Comparison of ENCODE assay signal across 21 cellular contexts in the genomic region with DNA sequence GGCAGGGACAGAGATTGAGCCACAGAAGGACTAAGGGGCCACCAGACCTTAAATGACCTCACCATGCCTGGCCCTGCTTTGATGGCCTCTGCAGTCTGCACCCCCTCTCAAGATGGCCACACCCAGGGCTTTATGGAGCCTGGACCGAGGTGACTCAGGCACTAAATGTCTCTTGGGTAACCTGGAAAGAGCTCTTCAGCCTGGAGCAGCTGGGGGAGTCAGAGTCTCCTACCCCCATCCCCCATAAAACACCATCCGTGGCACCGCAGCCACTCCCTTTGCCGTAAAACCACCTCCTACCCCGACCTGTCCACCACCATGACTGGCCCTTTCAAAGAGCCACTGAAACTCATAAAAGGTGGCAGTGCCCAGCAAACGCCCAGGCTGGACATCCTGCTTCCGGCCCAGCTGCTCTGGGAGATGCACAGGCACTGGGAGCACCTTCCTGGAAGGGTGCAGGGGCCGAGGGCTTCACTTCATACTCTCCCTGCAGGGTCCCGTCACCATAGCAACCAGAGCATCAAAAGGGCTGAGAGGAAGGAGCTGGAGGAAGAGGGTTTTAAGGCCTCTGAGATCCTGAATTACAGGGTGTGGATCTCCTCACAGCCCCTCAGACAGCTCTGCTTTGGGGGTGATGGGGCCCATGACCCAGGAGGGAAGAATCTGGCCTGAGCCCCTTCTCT. TPM values are rescaled to one million over a fixed set of nuclear protein-coding genes. Genes with fewer than 3 reads are reported as not detected.
A peak's percentile ranks its signal among the peaks of the same experiment; 100 is the strongest.
DNase-seq lines count a peak whose midpoint lies in the region; ATAC-seq, FAIRE-seq and TF ChIP-seq lines count a peak whose summit lies in the region.
"Had no signal": no experiment of that assay in that cellular context is flagged by ENCODE, and none has a peak within 500 bp of the region (broad histone marks: within the 10 kb centered on the region; RNA-seq: fewer than 3 reads in every experiment).

No MANE protein-coding gene starts in this region.

- no peak overlapping the region for H2AFZ ChIP-seq in GM23338
- no peak overlapping the region for H2AFZ ChIP-seq in K562 (ENCODE audit: low read depth, low read length)

- H3K27me3 ChIP-seq in GM23338 (ENCODE audit: insufficient read depth) (no peaks in the 10 kb centered on the region), K562 (ENCODE audit: control insufficient read depth in 2 of 2, insufficient read depth in 2 of 2, low read length in 2 of 2) (peaks cover 5 to 11% of the 10 kb centered on the region in 2 experiments; a peak in 2 of 5 replicates), lung (ENCODE audit: control insufficient read depth, insufficient read depth) (no peaks in the 10 kb centered on the region), spleen (replicated peaks in 1 of 7) (peaks cover 0 to 9% (median 0%) of the 10 kb centered on the region in 7 donors)
- H3K27me3 ChIP-seq: breast epithelium, neutrophil had no signal

- TF ChIP-seq POLR2A in K562 (conservative IDR thresholded peaks at IDR 0.05) (no peak), spleen (IDR thresholded peaks at IDR 0.05) (no peak)

- no peaks in the 10 kb centered on the region; the same call in 2 of the 3 replicates for H3K36me3 Mint-ChIP-seq in GM23338 (ENCODE audit: low read depth)

- H4K20me1 ChIP-seq in GM23338 (replicated peaks; ENCODE audit: insufficient read depth) (no peaks in the 10 kb centered on the region), K562 (replicated peaks; ENCODE audit: control insufficient read depth, insufficient read depth, low read length) (no peaks in the 10 kb centered on the region)

- ATAC-seq in GM23338, result no peak
- peak; percentile 66 for ATAC-seq in K562
- peak; percentile 5 for ATAC-seq in lung (ENCODE audit: insufficient read depth, low FRiP score)
- no peak for ATAC-seq in HG03039 (IDR thresholded peaks at IDR 0.05; ENCODE audit: unreplicated experiment)
- ATAC-seq: heart right ventricle had no signal

- in situ Hi-C loops in K562 (cut with MboI), result no loop called here

- no peak overlapping the region for H3K4me3 Mint-ChIP-seq in GM23338
- H3K4me3 Mint-ChIP-seq: activated CD4-positive, alpha-beta memory T cell treated with anti-CD3 and anti-CD28 coated beads, Interleukin-2, amount 10 ng/mL, durations not matched to agents 7 days and 5 days had no signal

- TF ChIP-seq CTCF in GM23338 (conservative IDR thresholded peaks at IDR 0.05; ENCODE audit: low read depth in 2 of 2), result no peak
- TF ChIP-seq CTCF in K562 (IDR thresholded peaks at IDR 0.05 in 2 of 3, conservative IDR thresholded peaks at IDR 0.05 in 1 of 3; ENCODE audit: insufficient read depth in 2 of 3, low read depth in 1 of 3, low read length in 3 of 3), result no peak
- no peak for TF ChIP-seq CTCF in lung (IDR thresholded peaks at IDR 0.05; ENCODE audit: control extremely low read depth, extremely low read depth)
- TF ChIP-seq CTCF in spleen (IDR thresholded peaks at IDR 0.05 in 8 of 11, conservative IDR thresholded peaks at IDR 0.05 in 3 of 11), result no peak

- peak; percentile 62 for FAIRE-seq in K562 (lab: Jason Lieb, UNC)

- H3K9me3 Mint-ChIP-seq in GM23338, result no peaks in the 10 kb centered on the region; the same call in 2 of the 3 replicates
- H3K9me3 Mint-ChIP-seq: activated CD4-positive, alpha-beta memory T cell treated with anti-CD3 and anti-CD28 coated beads, Interleukin-2, amount 10 ng/mL, durations not matched to agents 7 days and 5 days had no signal

- no TSS peak for BruUV-seq in K562 (replicated peaks; lab: Mats Ljungman, UMichigan)

- H3K27ac ChIP-seq in GM23338 (ENCODE audit: low read depth), result no peak overlapping the region
- H3K27ac ChIP-seq in K562 (ENCODE audit: extremely low read depth, low read depth, low read length), result no peak overlapping the region
- H3K27ac ChIP-seq in lung (ENCODE audit: low read depth in 1 of 2, low read length in 1 of 2), result no peak overlapping the region
- H3K27ac ChIP-seq in spleen, result no peak overlapping the region
- H3K27ac ChIP-seq: heart right ventricle, neutrophil had no signal

- intact Hi-C loops in K562 (cut with micrococcal nuclease), result no loop called here
- intact Hi-C loops in spleen (cut with DNase I; ENCODE audit: low total_unique reads), result no loop called here

- DNase-seq in A172 (ENCODE audit: low spot score), result peak; percentile 63
- DNase-seq in GM23338 (ENCODE audit: low spot score), result peak; percentile 43
- peak; percentile 52 to 71 (median 65) for DNase-seq in K562 (ENCODE audit: extremely low read depth in 1 of 4, low spot score in 3 of 4)
- peak; percentile 45 for DNase-seq in lung (ENCODE audit: low spot score)
- DNase-seq in spleen, result no peak
- DNase-seq in NOMO-1 (lab: John Stamatoyannopoulos, UW; ENCODE audit: unreplicated experiment in 2 of 2), result no peak
- no peak for DNase-seq in NCI-H510A treated with DMSO at 0.1 percent for 48 hours (lab: John Stamatoyannopoulos, UW)
- DNase-seq: activated CD4-positive, alpha-beta memory T cell treated with anti-CD3 and anti-CD28 coated beads, Interleukin-2, amount 10 ng/mL, durations not matched to agents 7 days and 5 days; activated T-cell treated with anti-CD3 and anti-CD28 coated beads, Interleukin-2, amount 50 U/mL, for 48 hours; dermis blood vessel endothelial cell; heart right ventricle; MV-4-11; T-helper 1 cell had no signal

- H3K79me2 ChIP-seq in GM23338 (replicated peaks; ENCODE audit: insufficient read depth) (no peaks in the 10 kb centered on the region), K562 (ENCODE audit: control insufficient read depth, insufficient read depth, low read length) (no peaks in the 10 kb centered on the region)

- H3K4me1 ChIP-seq in GM23338 (ENCODE audit: insufficient read depth), result no peaks in the 10 kb centered on the region
- H3K4me1 ChIP-seq in K562 (replicated peaks in 1 of 2; ENCODE audit: control insufficient read depth in 2 of 2, insufficient read depth in 2 of 2, low read length in 2 of 2), result peaks cover 29 to 49% of the 10 kb centered on the region in 2 experiments; a peak in 4 of 5 replicates
- H3K4me1 ChIP-seq in lung (ENCODE audit: control insufficient read depth in 2 of 2, insufficient read depth in 2 of 2, low read length in 2 of 2), result peaks cover 0 to 2% of the 10 kb centered on the region in 2 donors
- no peaks in the 10 kb centered on the region for H3K4me1 ChIP-seq in spleen
- H3K4me1 ChIP-seq: heart right ventricle had no signal

- H3K4me2 ChIP-seq in GM23338 (no peak overlapping the region), K562 (ENCODE audit: insufficient read depth, low read length) (peak overlapping the region; percentile 27; the same call in 1 of the 2 replicates)

- H3K4me3 ChIP-seq in GM23338 (no peak overlapping the region), K562 (no peak overlapping the region), lung (no peak overlapping the region), spleen (no peak overlapping the region)
- H3K4me3 ChIP-seq: breast epithelium, heart right ventricle had no signal

- POLR2A ChIA-PET in K562 (lab: Yijun Ruan, JAX), result interaction anchor here (0.7 to 1.3 kb wide), 3 partner anchors 9 to 17 kb away, joined by 3 to 5 read pairs (median 3); no protein-coding TSS in a partner anchor

- H3K9ac ChIP-seq in K562 (ENCODE audit: insufficient read depth in 1 of 2, low read depth in 2 of 2, low read length in 2 of 2), result peak overlapping the region in 1 of 2 experiments; percentile 33; a peak in 1 of 4 replicates

- no peaks in the 10 kb centered on the region for H3F3A ChIP-seq in GM23338 (replicated peaks; ENCODE audit: low read depth)

- no peaks in the 10 kb centered on the region for H3K36me3 ChIP-seq in GM23338 (ENCODE audit: insufficient read depth)
- H3K36me3 ChIP-seq in K562 (ENCODE audit: control insufficient read depth, insufficient read depth, low read length), result no peaks in the 10 kb centered on the region
- no peaks in the 10 kb centered on the region for H3K36me3 ChIP-seq in lung (ENCODE audit: control insufficient read depth in 2 of 2, insufficient read depth in 2 of 2, low read length in 2 of 2)
- H3K36me3 ChIP-seq in spleen, result no peaks in the 10 kb centered on the region
- H3K36me3 ChIP-seq: breast epithelium, heart right ventricle, neutrophil had no signal

- no peak overlapping the region for H3K27ac Mint-ChIP-seq in GM23338
- H3K27ac Mint-ChIP-seq: activated CD4-positive, alpha-beta memory T cell treated with anti-CD3 and anti-CD28 coated beads, Interleukin-2, amount 10 ng/mL, durations not matched to agents 7 days and 5 days had no signal

- CTCF ChIA-PET in K562 (lab: Yijun Ruan, JAX; ENCODE audit: low intra/inter-chr PET ratio), result no interaction called here

- peaks cover 17% of the 10 kb centered on the region for H3K27me3 Mint-ChIP-seq in GM23338 (ENCODE audit: insufficient read depth, low read depth, poor library complexity)

- TF ChIP-seq EP300 in K562 (IDR thresholded peaks at IDR 0.05; ENCODE audit: low read length), result no peak

- no peak for TF ChIP-seq RAD21 in K562 (CRISPR knock-in tag; conservative IDR thresholded peaks at IDR 0.05 in 1 of 2, IDR thresholded peaks at IDR 0.05 in 1 of 2)

- no peaks in the 10 kb centered on the region for H3K9me1 ChIP-seq in K562 (ENCODE audit: control insufficient read depth, insufficient read depth, low read length)

- H3K4me1 Mint-ChIP-seq in GM23338, result 0 out of 3 replicates have a peak, but pooled peaks cover 3% of the 10 kb centered on the region
- H3K4me1 Mint-ChIP-seq: activated CD4-positive, alpha-beta memory T cell treated with anti-CD3 and anti-CD28 coated beads, Interleukin-2, amount 10 ng/mL, durations not matched to agents 7 days and 5 days had no signal

- H3K9me3 ChIP-seq in K562 (replicated peaks; ENCODE audit: control insufficient read depth, insufficient read depth, low read depth, low read length), result peaks cover 8% of the 10 kb centered on the region
- H3K9me3 ChIP-seq in lung (ENCODE audit: control insufficient read depth in 2 of 2, insufficient read depth in 1 of 2, low read length in 1 of 2), result no peaks in the 10 kb centered on the region
- no peaks in the 10 kb centered on the region for H3K9me3 ChIP-seq in spleen
- H3K9me3 ChIP-seq: breast epithelium, heart right ventricle, neutrophil had no signal

- WGBS in K562 (ENCODE audit: insufficient coverage, low coverage, missing lambda C conversion rate), result 9% methylated on average over 9 of the region's 9 CpGs
- 64 to 74% methylated on average over 9 of the region's 9 CpGs for WGBS in lung, 2 donors
- 76 to 85% (median 80%) methylated on average over 9 of the region's 9 CpGs for WGBS in spleen, 5 donors

- H3K9me2 ChIP-seq in GM23338 (ENCODE audit: insufficient read depth), result no peaks in the 10 kb centered on the region

RNA-seq across cellular contexts. Expression of gene FOXN1, which starts 22.3 kb away (rescaled TPM):
- total RNA-seq in A172 (2014; rRNA removed; shearing (Covaris generic)), result 0.22 TPM in 1 of 2 replicates, not detected in the other
- not detected in 2 replicates for total RNA-seq in GM23338 (2014; rRNA removed; shearing (Covaris generic))
- polyA plus RNA-seq in GM23338 (2016; fragmentation: Nextera tagmentation; extraction: Ambion mirVana) (not detected in 2 replicates), K562 (2011; rRNA removed) (not detected in 2 replicates), K562 (2014; fragmentation: Illumina TruSeq; extraction: Trizol) (not detected in 2 replicates), K562 (2014; fragmentation: Nextera tagmentation; extraction: Ambion mirVana) (not detected), K562 (2014; rRNA removed) (not detected in 2 replicates), lung (under 1 TPM; 0.13 to 0.18 TPM), spleen (not detected)
- total RNA-seq in K562 (2011; cell fraction: chromatin; rRNA removed; ENCODE audit: low replicate concordance), result not detected in 2 replicates
- total RNA-seq in K562 (2011; cell fraction: nucleolus; rRNA removed), result not detected in 2 replicates
- total RNA-seq in K562 (2011; cell fraction: nucleoplasm; rRNA removed), result not detected in 2 replicates
- total RNA-seq in K562 (2014; rRNA removed) (not detected in 2 replicates), K562 (2014; rRNA removed; fragmentation: Illumina TruSeq; extraction: Trizol) (not detected in 2 replicates), K562 (2015; rRNA removed; fragmentation: Illumina TruSeq; extraction: Trizol) (not detected in 2 replicates), K562 (2021) (not detected in 2 replicates), lung (under 1 TPM in 1 of 2 donors, not detected in 1; 0.25 TPM), spleen (not detected)
- polyA plus RNA-seq in K562 (2011; cell fraction: cytosol; rRNA removed), result not detected in 2 replicates
- not detected in 2 replicates for polyA plus RNA-seq in K562 (2011; cell fraction: nucleus; rRNA removed)
- not detected in 2 replicates for polyA plus RNA-seq in K562 (2012)
- not detected in 2 replicates for polyA minus RNA-seq in K562 (2011; rRNA and poly(A)+ RNA removed)
- polyA minus RNA-seq in K562 (2011; cell fraction: cytosol; rRNA and poly(A)+ RNA removed), result not detected in 2 replicates
- not detected in 2 replicates for polyA minus RNA-seq in K562 (2011; cell fraction: nucleus; rRNA and poly(A)+ RNA removed)
- total RNA-seq: activated CD4-positive, alpha-beta memory T cell treated with anti-CD3 and anti-CD28 coated beads, Interleukin-2, amount 10 ng/mL, durations not matched to agents 7 days and 5 days; Daoy; dermis blood vessel endothelial cell; fibroblast of lung; heart right ventricle; kidney epithelial cell; subcutaneous adipose tissue had no signal
- polyA plus RNA-seq: AG04450, fibroblast of lung, heart right ventricle had no signal

RNA-seq across cellular contexts. Expression of gene UNC119, which starts 24.0 kb away (rescaled TPM):
- total RNA-seq in A172 (2014; rRNA removed; shearing (Covaris generic)), result 65.5 and 73.5 TPM in 2 replicates
- total RNA-seq in GM23338 (2014; rRNA removed; shearing (Covaris generic)), result 78.4 and 93.5 TPM in 2 replicates
- polyA plus RNA-seq in GM23338 (2016; fragmentation: Nextera tagmentation; extraction: Ambion mirVana), result 36.9 and 39.0 TPM in 2 replicates
- 28.5 and 62.9 TPM in 2 replicates for total RNA-seq in K562 (2011; cell fraction: chromatin; rRNA removed; ENCODE audit: low replicate concordance)
- total RNA-seq in K562 (2011; cell fraction: nucleolus; rRNA removed), result 57.0 and 57.2 TPM in 2 replicates
- total RNA-seq in K562 (2011; cell fraction: nucleoplasm; rRNA removed), result 50.3 and 52.8 TPM in 2 replicates
- 32.0 and 42.0 TPM in 2 replicates for total RNA-seq in K562 (2014; rRNA removed)
- 7.0 and 8.9 TPM in 2 replicates for total RNA-seq in K562 (2014; rRNA removed; fragmentation: Illumina TruSeq; extraction: Trizol)
- total RNA-seq in K562 (2015; rRNA removed; fragmentation: Illumina TruSeq; extraction: Trizol), result 15.7 and 15.9 TPM in 2 replicates
- total RNA-seq in K562 (2021), result 16.3 and 21.1 TPM in 2 replicates
- 47.7 and 62.5 TPM in 2 replicates for polyA plus RNA-seq in K562 (2011; rRNA removed)
- polyA plus RNA-seq in K562 (2011; cell fraction: cytosol; rRNA removed), result 41.8 and 64.9 TPM in 2 replicates
- polyA plus RNA-seq in K562 (2011; cell fraction: nucleus; rRNA removed), result 114 and 146 TPM in 2 replicates
- polyA plus RNA-seq in K562 (2012), result 12.8 and 25.6 TPM in 2 replicates
- polyA plus RNA-seq in K562 (2014; fragmentation: Illumina TruSeq; extraction: Trizol), result 18.5 and 21.5 TPM in 2 replicates
- polyA plus RNA-seq in K562 (2014; fragmentation: Nextera tagmentation; extraction: Ambion mirVana), result 1 to 10 TPM in 1 of 2 experiments, under 1 TPM in 1; 0.37 to 1.0 TPM
- polyA plus RNA-seq in K562 (2014; rRNA removed), result 29.1 and 29.6 TPM in 2 replicates
- polyA minus RNA-seq in K562 (2011; rRNA and poly(A)+ RNA removed), result 6.9 and 11.3 TPM in 2 replicates
- polyA minus RNA-seq in K562 (2011; cell fraction: cytosol; rRNA and poly(A)+ RNA removed), result 6.6 and 14.3 TPM in 2 replicates
- 23.4 and 27.1 TPM in 2 replicates for polyA minus RNA-seq in K562 (2011; cell fraction: nucleus; rRNA and poly(A)+ RNA removed)
- total RNA-seq in lung, result 10 to 100 TPM; 29.2 to 34.2 TPM
- 10 to 100 TPM; 19.0 to 40.0 TPM for polyA plus RNA-seq in lung
- total RNA-seq in spleen, result 10 to 100 TPM; 41.5 to 76.0 (median 65.7) TPM
- polyA plus RNA-seq in spleen, result 10 to 100 TPM; 52.9 to 68.6 (median 59.1) TPM

RNA-seq across cellular contexts. Expression of gene PIGS, which starts 42.9 kb away (rescaled TPM):
- total RNA-seq in A172 (2014; rRNA removed; shearing (Covaris generic)), result 48.9 and 83.5 TPM in 2 replicates
- total RNA-seq in GM23338 (2014; rRNA removed; shearing (Covaris generic)), result 52.1 and 53.2 TPM in 2 replicates
- polyA plus RNA-seq in GM23338 (2016; fragmentation: Nextera tagmentation; extraction: Ambion mirVana) (15.5 and 16.4 TPM in 2 replicates), K562 (2011; rRNA removed) (64.4 and 76.9 TPM in 2 replicates), K562 (2014; fragmentation: Illumina TruSeq; extraction: Trizol) (138 TPM in 2 replicates), K562 (2014; fragmentation: Nextera tagmentation; extraction: Ambion mirVana) (10 to 100 TPM; 47.5 to 55.8 TPM), K562 (2014; rRNA removed) (68.4 and 68.7 TPM in 2 replicates), lung (10 to 100 TPM in 1 of 2 donors, 1 to 10 TPM in 1; 10.0 to 71.9 TPM), spleen (10 to 100 TPM; 13.3 to 21.4 (median 17.6) TPM)
- total RNA-seq in K562 (2011; cell fraction: chromatin; rRNA removed; ENCODE audit: low replicate concordance), result 166 and 297 TPM in 2 replicates
- 236 and 239 TPM in 2 replicates for total RNA-seq in K562 (2011; cell fraction: nucleolus; rRNA removed)
- 231 and 242 TPM in 2 replicates for total RNA-seq in K562 (2011; cell fraction: nucleoplasm; rRNA removed)
- total RNA-seq in K562 (2014; rRNA removed) (55.1 and 86.9 TPM in 2 replicates), K562 (2014; rRNA removed; fragmentation: Illumina TruSeq; extraction: Trizol) (52.5 and 57.6 TPM in 2 replicates), K562 (2015; rRNA removed; fragmentation: Illumina TruSeq; extraction: Trizol) (51.5 and 55.3 TPM in 2 replicates), K562 (2021) (109 and 114 TPM in 2 replicates), lung (10 to 100 TPM; 43.2 to 71.3 TPM), spleen (10 to 100 TPM; 43.7 to 77.6 (median 56.4) TPM)
- 69.3 and 115 TPM in 2 replicates for polyA plus RNA-seq in K562 (2011; cell fraction: cytosol; rRNA removed)
- 101 and 179 TPM in 2 replicates for polyA plus RNA-seq in K562 (2011; cell fraction: nucleus; rRNA removed)
- polyA plus RNA-seq in K562 (2012), result 112 and 132 TPM in 2 replicates
- polyA minus RNA-seq in K562 (2011; rRNA and poly(A)+ RNA removed), result 29.4 and 51.4 TPM in 2 replicates
- polyA minus RNA-seq in K562 (2011; cell fraction: cytosol; rRNA and poly(A)+ RNA removed), result 27.1 and 48.7 TPM in 2 replicates
- polyA minus RNA-seq in K562 (2011; cell fraction: nucleus; rRNA and poly(A)+ RNA removed), result 32.1 and 40.7 TPM in 2 replicates

RNA-seq across cellular contexts. Expression of gene ALDOC, which starts 48.2 kb away (rescaled TPM):
- total RNA-seq in A172 (2014; rRNA removed; shearing (Covaris generic)), result 1.3 and 2.1 TPM in 2 replicates
- total RNA-seq in GM23338 (2014; rRNA removed; shearing (Covaris generic)), result 157 and 183 TPM in 2 replicates
- polyA plus RNA-seq in GM23338 (2016; fragmentation: Nextera tagmentation; extraction: Ambion mirVana) (33.3 and 33.5 TPM in 2 replicates), K562 (2011; rRNA removed) (263 and 354 TPM in 2 replicates), K562 (2014; fragmentation: Illumina TruSeq; extraction: Trizol) (110 and 122 TPM in 2 replicates), K562 (2014; fragmentation: Nextera tagmentation; extraction: Ambion mirVana) (100 to 1,000 TPM in 1 of 2 experiments, 10 to 100 TPM in 1; 93.5 to 124 TPM), K562 (2014; rRNA removed) (99.2 and 113 TPM in 2 replicates), lung (10 to 100 TPM; 15.5 to 52.5 TPM), spleen (10 to 100 TPM; 16.9 to 24.8 (median 19.1) TPM)
- 193 and 319 TPM in 2 replicates for total RNA-seq in K562 (2011; cell fraction: chromatin; rRNA removed; ENCODE audit: low replicate concordance)
- 209 and 250 TPM in 2 replicates for total RNA-seq in K562 (2011; cell fraction: nucleolus; rRNA removed)
- 213 and 242 TPM in 2 replicates for total RNA-seq in K562 (2011; cell fraction: nucleoplasm; rRNA removed)
- total RNA-seq in K562 (2014; rRNA removed) (93.5 and 102 TPM in 2 replicates), K562 (2014; rRNA removed; fragmentation: Illumina TruSeq; extraction: Trizol) (52.0 and 64.1 TPM in 2 replicates), K562 (2015; rRNA removed; fragmentation: Illumina TruSeq; extraction: Trizol) (42.8 and 43.2 TPM in 2 replicates), K562 (2021) (69.8 and 74.2 TPM in 2 replicates), lung (10 to 100 TPM; 21.0 to 40.3 TPM), spleen (10 to 100 TPM; 18.1 to 64.4 (median 40.3) TPM)
- 404 and 465 TPM in 2 replicates for polyA plus RNA-seq in K562 (2011; cell fraction: cytosol; rRNA removed)
- polyA plus RNA-seq in K562 (2011; cell fraction: nucleus; rRNA removed), result 420 and 425 TPM in 2 replicates
- 119 and 134 TPM in 2 replicates for polyA plus RNA-seq in K562 (2012)
- 264 and 310 TPM in 2 replicates for polyA minus RNA-seq in K562 (2011; rRNA and poly(A)+ RNA removed)
- 143 and 155 TPM in 2 replicates for polyA minus RNA-seq in K562 (2011; cell fraction: cytosol; rRNA and poly(A)+ RNA removed)
- 82.8 and 138 TPM in 2 replicates for polyA minus RNA-seq in K562 (2011; cell fraction: nucleus; rRNA and poly(A)+ RNA removed)

RNA-seq across cellular contexts. Expression of gene SLC13A2, which starts 55.0 kb away (rescaled TPM):
- not detected in 2 replicates for total RNA-seq in A172 (2014; rRNA removed; shearing (Covaris generic))
- total RNA-seq in GM23338 (2014; rRNA removed; shearing (Covaris generic)), result not detected in 2 replicates
- not detected in 2 replicates for polyA plus RNA-seq in GM23338 (2016; fragmentation: Nextera tagmentation; extraction: Ambion mirVana)
- not detected in 2 replicates for total RNA-seq in K562 (2011; cell fraction: chromatin; rRNA removed; ENCODE audit: low replicate concordance)
- total RNA-seq in K562 (2011; cell fraction: nucleolus; rRNA removed), result not detected in 2 replicates
- not detected in 2 replicates for total RNA-seq in K562 (2011; cell fraction: nucleoplasm; rRNA removed)
- not detected in 2 replicates for total RNA-seq in K562 (2014; rRNA removed)
- total RNA-seq in K562 (2014; rRNA removed; fragmentation: Illumina TruSeq; extraction: Trizol), result not detected in 2 replicates
- not detected in 2 replicates for total RNA-seq in K562 (2015; rRNA removed; fragmentation: Illumina TruSeq; extraction: Trizol)
- 0.13 TPM in 1 of 2 replicates, not detected in the other for total RNA-seq in K562 (2021)
- not detected in 2 replicates for polyA plus RNA-seq in K562 (2011; rRNA removed)
- not detected in 2 replicates for polyA plus RNA-seq in K562 (2011; cell fraction: cytosol; rRNA removed)
- polyA plus RNA-seq in K562 (2011; cell fraction: nucleus; rRNA removed), result not detected in 2 replicates
- not detected in 2 replicates for polyA plus RNA-seq in K562 (2012)
- not detected in 2 replicates for polyA plus RNA-seq in K562 (2014; fragmentation: Illumina TruSeq; extraction: Trizol)
- polyA plus RNA-seq in K562 (2014; fragmentation: Nextera tagmentation; extraction: Ambion mirVana), result not detected
- not detected in 2 replicates for polyA plus RNA-seq in K562 (2014; rRNA removed)
- not detected in 2 replicates for polyA minus RNA-seq in K562 (2011; rRNA and poly(A)+ RNA removed)
- polyA minus RNA-seq in K562 (2011; cell fraction: cytosol; rRNA and poly(A)+ RNA removed), result not detected in 2 replicates
- polyA minus RNA-seq in K562 (2011; cell fraction: nucleus; rRNA and poly(A)+ RNA removed), result not detected in 2 replicates
- under 1 TPM in 1 of 2 donors, not detected in 1; 0.15 TPM for total RNA-seq in lung
- under 1 TPM; 0.02 to 0.06 TPM for polyA plus RNA-seq in lung
- total RNA-seq in spleen, result not detected
- under 1 TPM in 1 of 3 donors, not detected in 2; 0.03 TPM for polyA plus RNA-seq in spleen
- total RNA-seq: activated CD4-positive, alpha-beta memory T cell treated with anti-CD3 and anti-CD28 coated beads, Interleukin-2, amount 10 ng/mL, durations not matched to agents 7 days and 5 days; Daoy; dermis blood vessel endothelial cell; fibroblast of lung; heart right ventricle; kidney epithelial cell; subcutaneous adipose tissue had no signal
- polyA plus RNA-seq: AG04450, fibroblast of lung, heart right ventricle had no signal

Comparison
In these comparisons a context has a peak if more than half of its experiments do, and no peak if none do; other contexts are left out.
1. DNase-seq: peak in A172 (single experiment), GM23338 (single experiment), K562 (4 of 4) and lung (single experiment); none in spleen (single experiment), NOMO-1 (0 of 2) and NCI-H510A treated with DMSO at 0.1 percent for 48 hours (single experiment).
2. ATAC-seq: peak in K562 (single experiment) and lung (single experiment); none in GM23338 (single experiment) and HG03039 (single experiment).